ENCODE assay signal across 30 cellular contexts in the genomic region with DNA sequence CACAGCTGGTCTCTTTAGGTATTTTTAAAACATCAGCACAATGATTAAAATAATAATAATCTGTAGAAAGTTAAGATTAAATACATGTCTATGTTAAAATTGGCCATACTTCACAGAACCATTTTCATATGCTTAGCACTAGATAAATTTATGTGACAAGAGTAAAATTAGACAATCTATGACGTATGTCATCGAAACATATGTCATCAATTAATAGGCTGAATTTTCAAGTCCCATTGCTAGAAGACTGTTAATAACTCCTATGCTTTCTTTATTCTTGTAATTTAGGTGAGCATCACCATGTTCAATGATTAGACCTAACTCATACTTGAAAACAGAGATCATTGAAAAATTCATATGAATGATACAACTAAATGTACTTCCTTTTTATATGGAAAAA.
"Had no signal": no experiment of that assay in that cellular context is flagged by ENCODE, and none has a peak within 500 bp of the region (broad histone marks: within the 10 kb centered on the region; RNA-seq: fewer than 3 reads in every experiment).

No MANE protein-coding gene starts in this region.

- ATAC-seq: activated CD4-positive, CD25-positive, alpha-beta regulatory T cell treated with anti-CD3 and anti-CD28 coated beads, Interleukin-2, amount 50 U/mL, for 24 hours; activated naive CD8-positive, alpha-beta T cell treated with anti-CD3 and anti-CD28 coated beads, Interleukin-2, amount 50 U/mL, for 24 hours; activated T-cell treated with anti-CD3 and anti-CD28 coated beads, Interleukin-2, amount 50 U/mL, for 72 hours; body of pancreas; esophagus mucosa; T-helper 17 cell had no signal

- H3K27ac ChIP-seq: adrenal gland, body of pancreas, WERI-Rb-1 had no signal

- H3K27me3 ChIP-seq: adrenal gland, body of pancreas had no signal

- H3K9me3 Mint-ChIP-seq: endodermal cell had no signal

- H3K4me3 Mint-ChIP-seq: activated B cell treated with CpG ODN at 0.5 μM for 24 hours; activated naive CD8-positive, alpha-beta T cell treated with anti-CD3 and anti-CD28 coated beads for 36 hours; activated naive CD8-positive, alpha-beta T cell treated with anti-CD3 and anti-CD28 coated beads, Interleukin-2, amount 50 U/mL, for 24 hours; activated T-cell treated with anti-CD3 and anti-CD28 coated beads, Interleukin-2, amount 50 U/mL, for 24 hours; activated T-cell treated with anti-CD3 and anti-CD28 coated beads, Interleukin-2, amount 50 U/mL, for 72 hours; endodermal cell; T-helper 17 cell; T-helper 2 cell treated with Interferon-gamma antibody and Interleukin-4, amounts not matched to agents 5 μg/mL and 100 μg/mL, for 36 hours had no signal

- H3K4me3 ChIP-seq: adrenal gland, body of pancreas had no signal

- H3K27me3 Mint-ChIP-seq: activated B cell treated with CpG ODN at 0.5 μM for 24 hours; activated naive CD8-positive, alpha-beta T cell treated with anti-CD3 and anti-CD28 coated beads for 36 hours; activated naive CD8-positive, alpha-beta T cell treated with anti-CD3 and anti-CD28 coated beads, Interleukin-2, amount 50 U/mL, for 24 hours; activated T-cell treated with anti-CD3 and anti-CD28 coated beads, Interleukin-2, amount 50 U/mL, for 24 hours; T-helper 17 cell had no signal

- H3K27ac Mint-ChIP-seq: activated B cell treated with CpG ODN at 0.5 μM for 24 hours; activated naive CD8-positive, alpha-beta T cell treated with anti-CD3 and anti-CD28 coated beads for 36 hours; activated naive CD8-positive, alpha-beta T cell treated with anti-CD3 and anti-CD28 coated beads, Interleukin-2, amount 50 U/mL, for 24 hours; activated T-cell treated with anti-CD3 and anti-CD28 coated beads, Interleukin-2, amount 50 U/mL, for 72 hours; endodermal cell; T-helper 17 cell; T-helper 2 cell treated with Interferon-gamma antibody and Interleukin-4, amounts not matched to agents 5 μg/mL and 100 μg/mL, for 36 hours had no signal

- DNase-seq: activated B cell treated with CpG ODN at 0.5 μM for 24 hours; activated CD4-positive, alpha-beta T cell treated with anti-CD3 and anti-CD28 coated beads for 48 hours; activated CD4-positive, alpha-beta T cell treated with anti-CD3 and anti-CD28 coated beads, Interleukin-2, amount 50 U/mL, for 1 hour; activated CD4-positive, alpha-beta T cell treated with anti-CD3 and anti-CD28 coated beads, Interleukin-2, amount 50 U/mL, for 48 hours; activated CD8-positive, alpha-beta memory T cell treated with anti-CD3 and anti-CD28 coated beads, Interleukin-2, amount 50 U/mL, for 48 hours; activated gamma-delta T cell; activated naive CD4-positive, alpha-beta T cell; activated naive CD4-positive, alpha-beta T cell treated with anti-CD3 and anti-CD28 coated beads, Interleukin-2, amount 50 U/mL, for 16 hours; activated naive CD8-positive, alpha-beta T cell treated with anti-CD3 and anti-CD28 coated beads for 36 hours; activated naive CD8-positive, alpha-beta T cell treated with anti-CD3 and anti-CD28 coated beads, Interleukin-2, amount 50 U/mL, for 24 hours; activated T-cell treated with anti-CD3 and anti-CD28 coated beads for 4 hours; activated T-cell treated with anti-CD3 and anti-CD28 coated beads, Interleukin-2, amount 50 U/mL, for 24 hours; activated T-cell treated with anti-CD3 and anti-CD28 coated beads, Interleukin-2, amount 50 U/mL, for 72 hours; adrenal gland; amygdala; aorta; body of pancreas; caudate nucleus; effector memory CD4-positive, alpha-beta T cell; endodermal cell; foreskin fibroblast; head of caudate nucleus; SW 1271; T-helper 1 cell; T-helper 17 cell; T1000; WERI-Rb-1 had no signal

- H3K4me1 Mint-ChIP-seq: endodermal cell had no signal

- H3K9me3 ChIP-seq: adrenal gland, body of pancreas had no signal

- H3K36me3 ChIP-seq: adrenal gland, WERI-Rb-1 had no signal
